In genomic region chr1:59596956-59597355, GRCh38 we compare ENCODE assay signal across 21 cellular contexts.
DNase-seq lines count a peak whose midpoint lies in the region; ATAC-seq, FAIRE-seq and TF ChIP-seq lines count a peak whose summit lies in the region.
"Had no signal": no experiment of that assay in that cellular context is flagged by ENCODE, and none has a peak within 500 bp of the region (broad histone marks: within the 10 kb centered on the region; RNA-seq: fewer than 3 reads in every experiment).

No MANE protein-coding gene starts in this region.

- H4K20me1 ChIP-seq in keratinocyte (ENCODE audit: control insufficient read depth, extremely low read depth, insufficient read depth, low read length) (no peaks in the 10 kb centered on the region), smooth muscle cell (ENCODE audit: low read depth) (no peaks in the 10 kb centered on the region)

- no peak for FAIRE-seq in keratinocyte (lab: Jason Lieb, UNC)
- FAIRE-seq: D721Med, H1 had no signal

- H3K79me2 ChIP-seq in keratinocyte (ENCODE audit: control insufficient read depth, insufficient read depth, low read length) (no peaks in the 10 kb centered on the region), smooth muscle cell (ENCODE audit: low read depth) (no peaks in the 10 kb centered on the region)

- peaks cover 6% of the 10 kb centered on the region for H3F3A ChIP-seq in smooth muscle cell (ENCODE audit: low read depth)

- no peaks in the 10 kb centered on the region for H3K9me1 ChIP-seq in keratinocyte (ENCODE audit: control insufficient read depth, extremely low read depth, insufficient read depth, low read length)

- no peaks in the 10 kb centered on the region for H3K36me3 ChIP-seq in keratinocyte (ENCODE audit: control insufficient read depth in 2 of 2, extremely low read depth in 1 of 2, insufficient read depth in 2 of 2, low read length in 2 of 2)
- no peaks in the 10 kb centered on the region for H3K36me3 ChIP-seq in smooth muscle cell (ENCODE audit: low read depth)
- H3K36me3 ChIP-seq: ascending aorta had no signal

- peak overlapping the region in 1 of 3 experiments; percentile 39 for H3K4me3 ChIP-seq in keratinocyte (ENCODE audit: control insufficient read depth in 2 of 3, extremely low read depth in 1 of 3, insufficient read depth in 2 of 3, low read depth in 1 of 3, low read length in 3 of 3)
- no peak overlapping the region for H3K4me3 ChIP-seq in smooth muscle cell
- H3K4me3 ChIP-seq: ascending aorta had no signal

- H3K27me3 ChIP-seq in keratinocyte (ENCODE audit: control insufficient read depth, extremely low read depth, insufficient read depth, low read length) (no peaks in the 10 kb centered on the region), smooth muscle cell (ENCODE audit: low read depth) (no peaks in the 10 kb centered on the region)
- H3K27me3 ChIP-seq: ascending aorta had no signal

- dilution Hi-C loops in keratinocyte (cut with MboI; ENCODE audit: extremely low pct_ligation_motif_present, low sequenced_read_pairs), result no loop called here

- H3K4me1 ChIP-seq in keratinocyte (ENCODE audit: control insufficient read depth, extremely low read depth, insufficient read depth, low read length) (peaks cover 23% of the 10 kb centered on the region), smooth muscle cell (ENCODE audit: low read depth) (peaks cover 13% of the 10 kb centered on the region)

- H3K27ac ChIP-seq in keratinocyte (ENCODE audit: control insufficient read depth, insufficient read depth, low read length) (peak overlapping the region; percentile 92), smooth muscle cell (ENCODE audit: low read depth) (peak overlapping the region; percentile 34)

- H3K9ac ChIP-seq in keratinocyte (ENCODE audit: control insufficient read depth, extremely low read depth, insufficient read depth, low read length) (peak overlapping the region; percentile 69), smooth muscle cell (ENCODE audit: low read depth) (no peak overlapping the region)

- H2AFZ ChIP-seq in keratinocyte (ENCODE audit: control insufficient read depth, low read length) (peak overlapping the region; percentile 63), smooth muscle cell (ENCODE audit: low read depth) (no peak overlapping the region)

- TF ChIP-seq CTCF in keratinocyte (optimal IDR thresholded peaks at IDR 0.05 in 1 of 3, IDR thresholded peaks at IDR 0.05 in 1 of 3, conservative IDR thresholded peaks at IDR 0.05 in 1 of 3; ENCODE audit: extremely low read depth in 1 of 3, insufficient read depth in 2 of 3, low read length in 3 of 3) (no peak), smooth muscle cell (IDR thresholded peaks at IDR 0.05; ENCODE audit: borderline replicate concordance, insufficient read depth, poor library complexity, severe bottlenecking) (no peak)

- H3K4me2 ChIP-seq in keratinocyte (ENCODE audit: control insufficient read depth, extremely low read depth, insufficient read depth, low read depth, low read length) (peak overlapping the region; percentile 64), smooth muscle cell (peak overlapping the region; percentile 6)

- DNase-seq in EH (ENCODE audit: low read depth), result peak; percentile 6
- DNase-seq in amniotic epithelial cell (ENCODE audit: low read depth), result peak; percentile 32
- no peak for DNase-seq in keratinocyte (ENCODE audit: low read depth, low spot score)
- no peak for DNase-seq in smooth muscle cell (lab: John Stamatoyannopoulos, UW; ENCODE audit: unreplicated experiment)
- DNase-seq in retina, result no peak
- no peak for DNase-seq in GM03348 (ENCODE audit: low spot score)
- DNase-seq in iPS-NIHi11 (ENCODE audit: low spot score), result no peak
- DNase-seq: activated CD4-positive, CD25-positive, alpha-beta regulatory T cell treated with anti-CD3 and anti-CD28 coated beads, Interleukin-2, amount 50 U/mL, for 72 hours; GDM1; hippocampal formation; NCI-H187 treated with DMSO at 0.1 percent for 48 hours; NCI-H446; occipital lobe; Right ventricle myocardium superior; stimulated activated CD4-positive, alpha-beta T cell treated with anti-CD3 and anti-CD28 coated beads, Interleukin-12 subunit alpha, Interleukin-12 subunit beta, amount 100 ng/mL, for 4 hours; stimulated activated naive B cell treated with anti-CD40 and anti-IgM and Interleukin-4, amounts not matched to agents 10 μg/mL and 1 μg/mL and 100 μg/mL, for 72 hours; T-helper 2 cell had no signal

- no peak for ATAC-seq in HG03442 (IDR thresholded peaks at IDR 0.05; ENCODE audit: unreplicated experiment)
- ATAC-seq: stimulated activated naive B cell treated with anti-CD40 and anti-IgM and Interleukin-4, amounts not matched to agents 10 μg/mL and 1 μg/mL and 100 μg/mL, for 72 hours had no signal

- H3K9me3 ChIP-seq in keratinocyte (ENCODE audit: control insufficient read depth, low read depth, low read length) (no peaks in the 10 kb centered on the region), smooth muscle cell (replicated peaks; ENCODE audit: low read depth) (no peaks in the 10 kb centered on the region)
- H3K9me3 ChIP-seq: ascending aorta had no signal

- WGBS in smooth muscle cell (ENCODE audit: low lambda C conversion rate), result 95% methylated on average over 1 of the region's 1 CpG

Comparison
In these comparisons a context has a peak if more than half of its experiments do, and no peak if none do; other contexts are left out.
1. DNase-seq: peak in EH (single experiment) and amniotic epithelial cell (single experiment); none in keratinocyte (single experiment), smooth muscle cell (single experiment), retina (single experiment), GM03348 (single experiment) and iPS-NIHi11 (single experiment).